Comparison of ENCODE assay signal across 8 cellular contexts in genomic region chr17:60641810-60642220, GRCh38. TPM values are rescaled to one million over a fixed set of nuclear protein-coding genes. Genes with fewer than 3 reads are reported as not detected.
DNase-seq lines count a peak whose midpoint lies in the region; ATAC-seq, FAIRE-seq and TF ChIP-seq lines count a peak whose summit lies in the region.

No MANE protein-coding gene starts in this region.

- TF ChIP-seq CTCF in choroid plexus epithelial cell (conservative IDR thresholded peaks at IDR 0.05; ENCODE audit: low read depth, low read length), result peak; percentile 74
- TF ChIP-seq CTCF in left lung (IDR thresholded peaks at IDR 0.05), result peak in 1 of 2 donors; percentile 29

- H3K4me3 ChIP-seq in choroid plexus epithelial cell (ENCODE audit: low read depth, low read length) (no peak overlapping the region), left lung (no peak overlapping the region)

- peaks cover 16% of the 10 kb centered on the region for H3K36me3 Mint-ChIP-seq in stimulated activated memory B cell treated with anti-CD40 and anti-IgM and Interleukin-4, amounts not matched to agents 10 μg/mL and 1 μg/mL and 100 μg/mL, for 72 hours

- H3K27ac ChIP-seq in left lung, result no peak overlapping the region

- H3K27me3 Mint-ChIP-seq in stimulated activated memory B cell treated with anti-CD40 and anti-IgM and Interleukin-4, amounts not matched to agents 10 μg/mL and 1 μg/mL and 100 μg/mL, for 72 hours, result no peaks in the 10 kb centered on the region

- no peak for FAIRE-seq in GM18507 (lab: Jason Lieb, UNC)

- intact Hi-C loops in left lung (cut with DNase I), result no loop called here

- H3K4me1 ChIP-seq in left lung, result peaks cover 0 to 14% of the 10 kb centered on the region in 2 donors

- H3K4me3 Mint-ChIP-seq in stimulated activated memory B cell treated with anti-CD40 and anti-IgM and Interleukin-4, amounts not matched to agents 10 μg/mL and 1 μg/mL and 100 μg/mL, for 72 hours, result no peak overlapping the region

- ATAC-seq in left lung, result peak; percentile 76
- peak; percentile 59 for ATAC-seq in stimulated activated memory B cell treated with anti-CD40 and anti-IgM and Interleukin-4, amounts not matched to agents 10 μg/mL and 1 μg/mL and 100 μg/mL, for 72 hours
- no peak for ATAC-seq in GM18511 (IDR thresholded peaks at IDR 0.05; ENCODE audit: unreplicated experiment)

- no peaks in the 10 kb centered on the region for H3K27me3 ChIP-seq in left lung

- H3K9me3 ChIP-seq in left lung, result no peaks in the 10 kb centered on the region

- peaks cover 0 to 14% of the 10 kb centered on the region in 2 donors for H3K36me3 ChIP-seq in left lung

- H3K27ac Mint-ChIP-seq in stimulated activated memory B cell treated with anti-CD40 and anti-IgM and Interleukin-4, amounts not matched to agents 10 μg/mL and 1 μg/mL and 100 μg/mL, for 72 hours, result no peak overlapping the region

- DNase-seq in AG20443 (ENCODE audit: low spot score) (peak; percentile 58), GM18507 (ENCODE audit: extremely low spot score, insufficient read length, low read depth) (peak; percentile 15), NCI-H2081 treated with DMSO at 0.1 percent for 48 hours (lab: John Stamatoyannopoulos, UW) (peak; percentile 37), T1000 (lab: John Stamatoyannopoulos, UW) (peak; percentile 41), choroid plexus epithelial cell (ENCODE audit: low read depth) (peak; percentile 94), left lung (peak in 1 of 2 donors; percentile 49)

- peaks cover 9% of the 10 kb centered on the region for H3K4me1 Mint-ChIP-seq in stimulated activated memory B cell treated with anti-CD40 and anti-IgM and Interleukin-4, amounts not matched to agents 10 μg/mL and 1 μg/mL and 100 μg/mL, for 72 hours

- H3K9me3 Mint-ChIP-seq in stimulated activated memory B cell treated with anti-CD40 and anti-IgM and Interleukin-4, amounts not matched to agents 10 μg/mL and 1 μg/mL and 100 μg/mL, for 72 hours, result no peaks in the 10 kb centered on the region

RNA-seq across cellular contexts. Expression of gene BCAS3, which starts 35.8 kb away (rescaled TPM):
- total RNA-seq in left lung, result 10 to 100 TPM; 21.2 to 29.6 TPM

RNA-seq across cellular contexts. Expression of gene PPM1D, which starts 41.8 kb away (rescaled TPM):
- 10 to 100 TPM; 17.1 to 20.3 TPM for total RNA-seq in left lung
